ENCODE assay signal across 8 cellular contexts in genomic region chr17:18141210-18141803, GRCh38. TPM values are rescaled to one million over a fixed set of nuclear protein-coding genes. Genes with fewer than 3 reads are reported as not detected.
DNase-seq lines count a peak whose midpoint lies in the region; ATAC-seq and TF ChIP-seq lines count a peak whose summit lies in the region.

No MANE protein-coding gene starts in this region.

- CTCF ChIA-PET in activated CD4-positive, alpha-beta T cell treated with anti-CD3 and anti-CD28 coated beads for 36 hours (lab: Charles Lee) = interaction anchor here (0.7 to 2.8 kb wide), 9 partner anchors 10 to 92 kb away, joined by 3 to 23 read pairs (median 5); no protein-coding TSS in a partner anchor

- intact Hi-C loops in activated CD4-positive, alpha-beta T cell treated with anti-CD3 and anti-CD28 coated beads for 36 hours (cut with DNase I, micrococcal nuclease) = loop anchor here (1.0 to 2.0 kb wide), 6 partner anchors 41 to 76 kb away; partner anchors contain the start of gene ALKBH5 (in 2 of the 2)

- H3K9me3 Mint-ChIP-seq in activated CD4-positive, alpha-beta T cell treated with anti-CD3 and anti-CD28 coated beads for 36 hours (ENCODE audit: low read depth) = no peaks in the 10 kb centered on the region

- H3K36me3 Mint-ChIP-seq in activated CD4-positive, alpha-beta T cell treated with anti-CD3 and anti-CD28 coated beads for 36 hours (ENCODE audit: low read depth) = no peaks in the 10 kb centered on the region

- DNase-seq in activated CD4-positive, alpha-beta T cell treated with anti-CD3 and anti-CD28 coated beads for 36 hours = peak; percentile 52
- DNase-seq in activated CD4-positive, alpha-beta T cell treated with anti-CD3 and anti-CD28 coated beads, Interleukin-2, amount 50 U/mL, for 4 hours = no peak
- DNase-seq in SKM-1 treated with dmso at 0.1 percent for 144 hours (lab: John Stamatoyannopoulos, UW; ENCODE audit: unreplicated experiment) = peak; percentile 58
- DNase-seq in dedifferentiated amniotic fluid mesenchymal stem cell (ENCODE audit: extremely low spot score) = peak; percentile 32
- DNase-seq in medulla oblongata (ENCODE audit: extremely low spot score) = peak; percentile 85

- POLR2A ChIA-PET in activated CD4-positive, alpha-beta T cell treated with anti-CD3 and anti-CD28 coated beads for 36 hours (lab: Charles Lee) = interaction anchor here (0.5 to 0.6 kb wide), 2 partner anchors 29 to 62 kb away, joined by 3 to 9 read pairs; no protein-coding TSS in a partner anchor

- no peak overlapping the region for H3K27ac Mint-ChIP-seq in activated CD4-positive, alpha-beta T cell treated with anti-CD3 and anti-CD28 coated beads for 36 hours

- H3K4me3 Mint-ChIP-seq in activated CD4-positive, alpha-beta T cell treated with anti-CD3 and anti-CD28 coated beads for 36 hours = no peak overlapping the region

- ATAC-seq in activated CD4-positive, alpha-beta T cell treated with anti-CD3 and anti-CD28 coated beads for 36 hours = peak; percentile 68
- no peak for ATAC-seq in GM21723 (IDR thresholded peaks at IDR 0.05; ENCODE audit: unreplicated experiment)
- ATAC-seq in GM19351 (IDR thresholded peaks at IDR 0.05; ENCODE audit: unreplicated experiment) = no peak

- no peaks in the 10 kb centered on the region for H3K27me3 Mint-ChIP-seq in activated CD4-positive, alpha-beta T cell treated with anti-CD3 and anti-CD28 coated beads for 36 hours

- peak; percentile 66; the same call in 1 of the 2 replicates for TF ChIP-seq CTCF in LNCAP (IDR thresholded peaks at IDR 0.05)

- H3K4me1 Mint-ChIP-seq in activated CD4-positive, alpha-beta T cell treated with anti-CD3 and anti-CD28 coated beads for 36 hours = no peaks in the 10 kb centered on the region

RNA-seq across cellular contexts. Expression of gene MYO15A, which starts 32.8 kb away (rescaled TPM):
- total RNA-seq in activated CD4-positive, alpha-beta T cell treated with anti-CD3 and anti-CD28 coated beads for 36 hours = 1 to 10 TPM; 1.1 to 1.5 TPM

RNA-seq across cellular contexts. Expression of gene ALKBH5, which starts 42.3 kb away (rescaled TPM):
- 100 to 1,000 TPM; 163 to 168 TPM for total RNA-seq in activated CD4-positive, alpha-beta T cell treated with anti-CD3 and anti-CD28 coated beads for 36 hours

RNA-seq across cellular contexts. Expression of gene DRG2, which starts 53.6 kb away (rescaled TPM):
- 10 to 100 TPM; 42.5 to 45.6 TPM for total RNA-seq in activated CD4-positive, alpha-beta T cell treated with anti-CD3 and anti-CD28 coated beads for 36 hours

Comparison
In these comparisons a context has a peak if more than half of its experiments do, and no peak if none do; other contexts are left out.
1. DNase-seq: peak in activated CD4-positive, alpha-beta T cell treated with anti-CD3 and anti-CD28 coated beads for 36 hours (single experiment), SKM-1 treated with dmso at 0.1 percent for 144 hours (single experiment), dedifferentiated amniotic fluid mesenchymal stem cell (single experiment) and medulla oblongata (single experiment); none in activated CD4-positive, alpha-beta T cell treated with anti-CD3 and anti-CD28 coated beads, Interleukin-2, amount 50 U/mL, for 4 hours (0 of 2).